In genomic region chr7:150988230-150989226, GRCh38 we compare ENCODE assay signal across 9 cellular contexts. TPM values are rescaled to one million over a fixed set of nuclear protein-coding genes. Genes with fewer than 3 reads are reported as not detected.
DNase-seq lines count a peak whose midpoint lies in the region; ATAC-seq and TF ChIP-seq lines count a peak whose summit lies in the region.
"Had no signal": no experiment of that assay in that cellular context is flagged by ENCODE, and none has a peak within 500 bp of the region (broad histone marks: within the 10 kb centered on the region; RNA-seq: fewer than 3 reads in every experiment).

No MANE protein-coding gene starts in this region.

- no peaks in the 10 kb centered on the region for H3K36me3 Mint-ChIP-seq in activated CD8-positive, alpha-beta memory T cell treated with anti-CD3 and anti-CD28 coated beads, Interleukin-2, amount 10 ng/mL, durations not matched to agents 7 days and 5 days

- H3K4me1 Mint-ChIP-seq in activated CD8-positive, alpha-beta memory T cell treated with anti-CD3 and anti-CD28 coated beads, Interleukin-2, amount 10 ng/mL, durations not matched to agents 7 days and 5 days = peaks cover 8% of the 10 kb centered on the region

- no peaks in the 10 kb centered on the region for H3K9me3 Mint-ChIP-seq in activated CD8-positive, alpha-beta memory T cell treated with anti-CD3 and anti-CD28 coated beads, Interleukin-2, amount 10 ng/mL, durations not matched to agents 7 days and 5 days (ENCODE audit: low read depth)

- H3K4me3 ChIP-seq in endocrine pancreas (ENCODE audit: control insufficient read depth, insufficient read depth, low read length) (no peak overlapping the region), stomach (peak overlapping the region in 1 of 4 donors; percentile 5)
- H3K4me3 ChIP-seq: skin epidermis had no signal

- H3K9ac ChIP-seq in endocrine pancreas (ENCODE audit: control insufficient read depth, insufficient read depth, low read length) = peak overlapping the region; percentile 38

- peak overlapping the region; percentile 34 for H3K4me3 Mint-ChIP-seq in activated CD8-positive, alpha-beta memory T cell treated with anti-CD3 and anti-CD28 coated beads, Interleukin-2, amount 10 ng/mL, durations not matched to agents 7 days and 5 days

- peaks cover 39% of the 10 kb centered on the region for H3K27me3 Mint-ChIP-seq in activated CD8-positive, alpha-beta memory T cell treated with anti-CD3 and anti-CD28 coated beads, Interleukin-2, amount 10 ng/mL, durations not matched to agents 7 days and 5 days

- intact Hi-C loops in stomach (cut with DNase I; ENCODE audit: low total_unique reads) = loop anchor here (5.0 kb wide), 1 partner anchor 91 kb away; no protein-coding TSS in a partner anchor

- CTCF ChIA-PET in activated CD8-positive, alpha-beta memory T cell treated with anti-CD3 and anti-CD28 coated beads, Interleukin-2, amount 10 ng/mL, durations not matched to agents 7 days and 5 days (lab: Charles Lee) = interaction anchor here (0.7 to 3.9 kb wide), 15 partner anchors 10 to 211 kb away, joined by 3 to 19 read pairs (median 5); no protein-coding TSS in a partner anchor

- 17 to 32% (median 19%) methylated on average over 16 to 31 of the region's 31 CpGs for WGBS in stomach, 5 donors

- no peak overlapping the region for H3K27ac Mint-ChIP-seq in activated CD8-positive, alpha-beta memory T cell treated with anti-CD3 and anti-CD28 coated beads, Interleukin-2, amount 10 ng/mL, durations not matched to agents 7 days and 5 days

- peak overlapping the region in 4 of 5 donors; percentile 53 to 73 (median 66) for H3K27ac ChIP-seq in stomach

- TF ChIP-seq POLR2A in stomach (IDR thresholded peaks at IDR 0.05) = no peak

- H3K4me1 ChIP-seq in endocrine pancreas (ENCODE audit: control insufficient read depth, insufficient read depth, low read length) = peaks cover 4% of the 10 kb centered on the region
- H3K4me1 ChIP-seq in stomach = peaks cover 4 to 31% (median 20%) of the 10 kb centered on the region in 4 donors

- TF ChIP-seq EP300 in stomach (IDR thresholded peaks at IDR 0.05) = no peak

- peak; percentile 42 for DNase-seq in A172 (ENCODE audit: low spot score)
- peak; percentile 61 for DNase-seq in NCI-H524 treated with DMSO at 0.1 percent for 48 hours (lab: John Stamatoyannopoulos, UW)
- DNase-seq in activated CD8-positive, alpha-beta memory T cell treated with anti-CD3 and anti-CD28 coated beads, Interleukin-2, amount 10 ng/mL, durations not matched to agents 7 days and 5 days = peak; percentile 74
- peak; percentile 70 for DNase-seq in midbrain (lab: John Stamatoyannopoulos, UW)
- DNase-seq in stomach = no peak

- no peaks in the 10 kb centered on the region for H3K36me3 ChIP-seq in endocrine pancreas (ENCODE audit: control insufficient read depth, insufficient read depth, low read length)
- no peaks in the 10 kb centered on the region for H3K36me3 ChIP-seq in stomach

- H3K9me3 ChIP-seq in endocrine pancreas (ENCODE audit: control insufficient read depth, low read length) (no peaks in the 10 kb centered on the region), stomach (peaks cover 7 to 21% (median 14%) of the 10 kb centered on the region in 4 donors)

- ATAC-seq in GM19395 (IDR thresholded peaks at IDR 0.05; ENCODE audit: unreplicated experiment) = peak; percentile 50
- ATAC-seq in activated CD8-positive, alpha-beta memory T cell treated with anti-CD3 and anti-CD28 coated beads, Interleukin-2, amount 10 ng/mL, durations not matched to agents 7 days and 5 days = peak; percentile 79
- ATAC-seq in GM21447 (IDR thresholded peaks at IDR 0.05; ENCODE audit: unreplicated experiment) = no peak

- no peaks in the 10 kb centered on the region for H3K27me3 ChIP-seq in endocrine pancreas (ENCODE audit: control insufficient read depth, insufficient read depth, low read length)
- peaks cover 0 to 29% (median 13%) of the 10 kb centered on the region in 3 donors for H3K27me3 ChIP-seq in stomach

- peak in 5 of 7 experiments; percentile 60 to 84 (median 74) for TF ChIP-seq CTCF in stomach (IDR thresholded peaks at IDR 0.05)

RNA-seq across cellular contexts. Expression of gene NOS3, which starts 2.3 kb away (rescaled TPM):
- total RNA-seq in A172 (2014; rRNA removed; shearing (Covaris generic)) = 0.74 and 2.5 TPM in 2 replicates
- 10 to 100 TPM in 1 of 2 experiments, 1 to 10 TPM in 1; 6.4 to 10.8 TPM for total RNA-seq in activated CD8-positive, alpha-beta memory T cell treated with anti-CD3 and anti-CD28 coated beads, Interleukin-2, amount 10 ng/mL, durations not matched to agents 7 days and 5 days
- 10 to 100 TPM in 3 of 5 donors, 1 to 10 TPM in 2; 6.2 to 45.1 (median 27.7) TPM for total RNA-seq in stomach
- polyA plus RNA-seq in stomach = 1 to 10 TPM; 2.5 to 5.3 (median 4.4) TPM

RNA-seq across cellular contexts. Expression of gene KCNH2, which starts 10.4 kb away (rescaled TPM):
- total RNA-seq in A172 (2014; rRNA removed; shearing (Covaris generic)) = 1.7 and 3.5 TPM in 2 replicates
- total RNA-seq in activated CD8-positive, alpha-beta memory T cell treated with anti-CD3 and anti-CD28 coated beads, Interleukin-2, amount 10 ng/mL, durations not matched to agents 7 days and 5 days = under 1 TPM in 1 of 2 experiments, not detected in 1; 0.07 TPM
- 10 to 100 TPM in 2 of 5 donors, 1 to 10 TPM in 3; 4.5 to 77.7 (median 8.8) TPM for total RNA-seq in stomach
- 10 to 100 TPM in 1 of 3 donors, 1 to 10 TPM in 2; 4.0 to 13.4 (median 4.2) TPM for polyA plus RNA-seq in stomach

RNA-seq across cellular contexts. Expression of gene ATG9B, which starts 35.8 kb away (rescaled TPM):
- total RNA-seq in A172 (2014; rRNA removed; shearing (Covaris generic)) = not detected in 2 replicates
- total RNA-seq in activated CD8-positive, alpha-beta memory T cell treated with anti-CD3 and anti-CD28 coated beads, Interleukin-2, amount 10 ng/mL, durations not matched to agents 7 days and 5 days = 1 to 10 TPM; 2.3 to 3.4 TPM
- total RNA-seq in stomach = 10 to 100 TPM in 1 of 5 donors, under 1 TPM in 1, not detected in 3; 0.55 to 33.0 TPM
- 10 to 100 TPM in 1 of 3 donors, under 1 TPM in 1, not detected in 1; 0.31 to 17.1 TPM for polyA plus RNA-seq in stomach

RNA-seq across cellular contexts. Expression of gene ABCB8, which starts 39.7 kb away (rescaled TPM):
- 35.6 and 40.2 TPM in 2 replicates for total RNA-seq in A172 (2014; rRNA removed; shearing (Covaris generic))
- 10 to 100 TPM; 50.3 to 52.4 TPM for total RNA-seq in activated CD8-positive, alpha-beta memory T cell treated with anti-CD3 and anti-CD28 coated beads, Interleukin-2, amount 10 ng/mL, durations not matched to agents 7 days and 5 days
- 10 to 100 TPM; 14.1 to 57.2 (median 33.9) TPM for total RNA-seq in stomach
- polyA plus RNA-seq in stomach = 10 to 100 TPM in 1 of 3 donors, 1 to 10 TPM in 2; 9.5 to 19.1 (median 10.0) TPM

RNA-seq across cellular contexts. Expression of gene ASIC3, which starts 59.8 kb away (rescaled TPM):
- total RNA-seq in A172 (2014; rRNA removed; shearing (Covaris generic)) = 0.31 and 0.53 TPM in 2 replicates
- total RNA-seq in activated CD8-positive, alpha-beta memory T cell treated with anti-CD3 and anti-CD28 coated beads, Interleukin-2, amount 10 ng/mL, durations not matched to agents 7 days and 5 days = 1 to 10 TPM; 3.9 to 5.3 TPM
- total RNA-seq in stomach = 10 to 100 TPM in 2 of 5 donors, under 1 TPM in 3; 0.29 to 25.9 (median 0.43) TPM
- 1 to 10 TPM; 2.7 to 4.7 (median 3.7) TPM for polyA plus RNA-seq in stomach
